ENCODE assay signal across 10 cellular contexts in genomic region chr3:130140756-130141155, GRCh38. TPM values are rescaled to one million over a fixed set of nuclear protein-coding genes. Genes with fewer than 3 reads are reported as not detected.
DNase-seq lines count a peak whose midpoint lies in the region; ATAC-seq, FAIRE-seq and TF ChIP-seq lines count a peak whose summit lies in the region.
"Not testable (repeated sequence)": the region's sequence is repeated elsewhere in the genome, so short reads cannot be mapped to it uniquely, and the experiment has no call there.
"Had no signal": no experiment of that assay in that cellular context is flagged by ENCODE, and none has a peak within 500 bp of the region (broad histone marks: within the 10 kb centered on the region; RNA-seq: fewer than 3 reads in every experiment).

No MANE protein-coding gene starts in this region.

- H3K27me3 ChIP-seq in PC-3 (ENCODE audit: low read length); astrocyte (ENCODE audit: insufficient read depth, low read length); endodermal cell (ENCODE audit: control insufficient read depth, insufficient read depth, low read length, poor library complexity, severe bottlenecking): not testable (repeated sequence)

- H3K27me3 Mint-ChIP-seq in astrocyte (ENCODE audit: low read depth, unreplicated experiment); endodermal cell (ENCODE audit: insufficient read depth); mesothelial cell of epicardium (ENCODE audit: low read depth): not testable (repeated sequence)

- not testable (repeated sequence) for H4K20me1 ChIP-seq in PC-3 (ENCODE audit: low read length); astrocyte (ENCODE audit: insufficient read depth, low read length)

- POLR2A ChIA-PET in PC-3 (lab: Charles Lee; ENCODE audit: unreplicated experiment), result not testable (repeated sequence)

- H3K4me3 ChIP-seq in PC-3 (ENCODE audit: low read length); astrocyte (ENCODE audit: insufficient read depth, low read depth, low read length); endodermal cell (ENCODE audit: low read length); foreskin fibroblast (ENCODE audit: low read depth in 1 of 2, low read length in 2 of 2); skeletal muscle cell (ENCODE audit: low read depth, low read length): not testable (repeated sequence)

- not testable (repeated sequence) for H3K4me2 ChIP-seq in PC-3 (ENCODE audit: low read length)
- H3K4me2 ChIP-seq in astrocyte (ENCODE audit: low read length), result peak overlapping the region; percentile 77

- not testable (repeated sequence) for BruUV-seq in PC-3 (replicated peaks; lab: Mats Ljungman, UMichigan)

- H3K4me1 Mint-ChIP-seq in astrocyte (ENCODE audit: low read depth, unreplicated experiment) (peaks cover 30% of the 10 kb centered on the region), endodermal cell (peaks cover 45% of the 10 kb centered on the region), mesothelial cell of epicardium (peaks cover 61% of the 10 kb centered on the region)

- not testable (repeated sequence) for H3K27ac ChIP-seq in PC-3 (ENCODE audit: low read length); astrocyte (ENCODE audit: low read depth, low read length); endodermal cell (ENCODE audit: low read depth, low read length)

- H3K36me3 ChIP-seq in PC-3 (ENCODE audit: low read depth, low read length); astrocyte (ENCODE audit: insufficient read depth, low read length); endodermal cell (ENCODE audit: control insufficient read depth, insufficient read depth, low read length): not testable (repeated sequence)

- CTCF ChIA-PET in PC-3 (lab: Charles Lee), result not testable (repeated sequence)

- DNase-seq in ELF-1 (ENCODE audit: low read depth, low spot score), result peak; percentile 49
- peak; percentile 1 for DNase-seq in PC-3
- peak; percentile 70 for DNase-seq in astrocyte (ENCODE audit: low read depth)
- not testable (repeated sequence) for DNase-seq in endodermal cell; mesothelial cell of epicardium (ENCODE audit: low spot score in 2 of 2, unreplicated experiment in 2 of 2)
- peak; percentile 56 to 68 for DNase-seq in foreskin fibroblast
- DNase-seq in skeletal muscle cell (ENCODE audit: low read depth), result peak; percentile 25

- not testable (repeated sequence) for H3K9me3 Mint-ChIP-seq in astrocyte (ENCODE audit: unreplicated experiment); mesothelial cell of epicardium
- peaks cover 10% of the 10 kb centered on the region for H3K9me3 Mint-ChIP-seq in endodermal cell

- not testable (repeated sequence) for H3F3A ChIP-seq in PC-3 (ENCODE audit: low read length, unreplicated experiment)

- not testable (repeated sequence) for H3K9me3 ChIP-seq in PC-3 (ENCODE audit: low read length); astrocyte (ENCODE audit: insufficient read depth, low read depth, low read length); endodermal cell (ENCODE audit: control insufficient read depth, low read length)

- H3K9me2 ChIP-seq in PC-3 (replicated peaks; ENCODE audit: low read length), result not testable (repeated sequence)

- not testable (repeated sequence) for H3K79me2 ChIP-seq in PC-3 (ENCODE audit: low read length); astrocyte (ENCODE audit: insufficient read depth, low read length)

- H2AFZ ChIP-seq in PC-3 (ENCODE audit: low read length); astrocyte (ENCODE audit: low read depth, low read length): not testable (repeated sequence)

- H3K27ac Mint-ChIP-seq in astrocyte (ENCODE audit: unreplicated experiment), result peak overlapping the region; percentile 97
- H3K27ac Mint-ChIP-seq in endodermal cell, result peak overlapping the region; percentile 1
- H3K27ac Mint-ChIP-seq in mesothelial cell of epicardium, result peak overlapping the region; percentile 78

- not testable (repeated sequence) for H3K4me1 ChIP-seq in PC-3 (ENCODE audit: insufficient read depth, low read length); astrocyte (ENCODE audit: insufficient read depth, low read length); endodermal cell (ENCODE audit: control insufficient read depth, insufficient read depth, low read length)

- WGBS in endodermal cell (ENCODE audit: insufficient coverage in 1 of 2, insufficient read length in 1 of 2), 2 experiments, result 69 to 85% methylated on average over 9 to 16 of the region's 16 CpGs

- not testable (repeated sequence) for TF ChIP-seq CTCF in PC-3 (conservative IDR thresholded peaks at IDR 0.05; ENCODE audit: low read depth, low read length); astrocyte (IDR thresholded peaks at IDR 0.05; ENCODE audit: insufficient read depth, low read depth, low read length); endodermal cell (conservative IDR thresholded peaks at IDR 0.05); foreskin fibroblast (IDR thresholded peaks at IDR 0.05; ENCODE audit: low read depth, low read length); mesothelial cell of epicardium (IDR thresholded peaks at IDR 0.05; ENCODE audit: unreplicated experiment)

- not testable (repeated sequence) for ATAC-seq in PC-3

- H3K9ac ChIP-seq in PC-3 (ENCODE audit: low read length); astrocyte (ENCODE audit: low read length); endodermal cell (ENCODE audit: extremely low read depth, low read length, poor library complexity, severe bottlenecking): not testable (repeated sequence)

- intact Hi-C loops in PC-3 (cut with micrococcal nuclease), result not testable (repeated sequence)

- not testable (repeated sequence) for H3K36me3 Mint-ChIP-seq in astrocyte (ENCODE audit: low read depth, unreplicated experiment); endodermal cell (ENCODE audit: low read depth); mesothelial cell of epicardium

- not testable (repeated sequence) for FAIRE-seq in astrocyte (lab: Jason Lieb, UNC)

- peak overlapping the region; percentile 23 for H3K4me3 Mint-ChIP-seq in astrocyte (ENCODE audit: unreplicated experiment)
- not testable (repeated sequence) for H3K4me3 Mint-ChIP-seq in endodermal cell
- H3K4me3 Mint-ChIP-seq in mesothelial cell of epicardium, result peak overlapping the region; percentile 37

RNA-seq across cellular contexts. Expression of gene ALG1L2, which starts 59.1 kb away (rescaled TPM):
- not detected in 2 replicates for total RNA-seq in PC-3 (2014; rRNA removed)
- 0.41 and 0.94 TPM in 2 replicates for total RNA-seq in astrocyte
- 10 to 100 TPM in 1 of 2 donors, 1 to 10 TPM in 1; 5.2 to 10.1 TPM for total RNA-seq in endodermal cell
- 0.93 TPM for polyA plus RNA-seq in endodermal cell (2013, experiment 1 of 2)
- 0.87 TPM for polyA plus RNA-seq in endodermal cell (2013, experiment 2 of 2)
- 1.8 to 3.1 TPM (median 2.8 TPM) in 3 replicates for total RNA-seq in mesothelial cell of epicardium
- total RNA-seq: GM12878, HT-29 had no signal
- polyA plus RNA-seq: CD4-positive, alpha-beta memory T cell had no signal

Comparison
In these comparisons a context has a peak if more than half of its experiments do, and no peak if none do; other contexts are left out.
1. H3K27ac Mint-ChIP-seq: peak in every context shown above with its lines; median percentile 97 in astrocyte; 78 in mesothelial cell of epicardium; 1 in endodermal cell.